Comparison of ENCODE assay signal across 28 cellular contexts in the genomic region with DNA sequence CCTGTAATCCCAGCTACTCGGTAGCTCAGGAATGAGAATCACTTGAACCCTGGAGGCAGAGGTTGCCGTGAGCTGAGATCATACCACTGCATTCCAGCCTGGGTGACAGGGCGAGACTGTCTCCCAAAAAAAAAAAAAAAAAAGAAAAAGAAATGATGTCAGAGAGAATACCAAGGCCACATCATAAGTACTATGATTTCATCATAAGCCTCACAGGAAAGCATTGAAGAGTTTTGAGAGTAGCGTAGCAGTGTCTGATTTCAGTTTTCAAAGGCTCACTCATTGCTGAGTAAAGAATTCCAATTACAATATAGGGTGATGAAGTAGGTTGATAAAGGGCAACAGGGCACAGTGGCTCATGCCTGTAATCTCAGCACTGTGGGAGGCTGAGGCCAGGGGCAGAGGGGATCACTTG.
DNase-seq lines count a peak whose midpoint lies in the region; ATAC-seq and TF ChIP-seq lines count a peak whose summit lies in the region.
"Had no signal": no experiment of that assay in that cellular context is flagged by ENCODE, and none has a peak within 500 bp of the region (broad histone marks: within the 10 kb centered on the region; RNA-seq: fewer than 3 reads in every experiment).

No MANE protein-coding gene starts in this region.

- H3K9me3 ChIP-seq in psoas muscle: no peaks in the 10 kb centered on the region
- H3K9me3 ChIP-seq: breast epithelium, esophagus squamous epithelium, lower lobe of right lung had no signal

- H3K36me3 Mint-ChIP-seq in activated T-cell treated with anti-CD3 and anti-CD28 coated beads, Interleukin-2, amount 50 U/mL, for 72 hours (ENCODE audit: insufficient read depth in 2 of 2): peaks cover 10 to 22% of the 10 kb centered on the region in 2 donors
- H3K36me3 Mint-ChIP-seq in activated T-cell treated with anti-CD3 and anti-CD28 coated beads, Interleukin-2, amount 50 U/mL, for 24 hours (ENCODE audit: low read depth): peaks cover 62% of the 10 kb centered on the region
- H3K36me3 Mint-ChIP-seq in activated naive CD4-positive, alpha-beta T cell treated with anti-CD3 and anti-CD28 coated beads, Interleukin-2, amount 10 ng/mL, durations not matched to agents 7 days and 5 days: peaks cover 36% of the 10 kb centered on the region

- intact Hi-C loops in psoas muscle (cut with DNase I): no loop called here

- H3K4me1 Mint-ChIP-seq in activated T-cell treated with anti-CD3 and anti-CD28 coated beads, Interleukin-2, amount 50 U/mL, for 72 hours (ENCODE audit: low read depth): peaks cover 9% of the 10 kb centered on the region
- H3K4me1 Mint-ChIP-seq in activated T-cell treated with anti-CD3 and anti-CD28 coated beads, Interleukin-2, amount 50 U/mL, for 24 hours (ENCODE audit: low read depth): peaks cover 20% of the 10 kb centered on the region
- peaks cover 3% of the 10 kb centered on the region for H3K4me1 Mint-ChIP-seq in activated naive CD4-positive, alpha-beta T cell treated with anti-CD3 and anti-CD28 coated beads, Interleukin-2, amount 10 ng/mL, durations not matched to agents 7 days and 5 days

- ATAC-seq in activated T-cell treated with anti-CD3 and anti-CD28 coated beads, Interleukin-2, amount 50 U/mL, for 72 hours (replicated peaks in 1 of 2): peak in 1 of 2 donors; percentile 35
- ATAC-seq in psoas muscle (peak in 3 of 4 donors; percentile 25 to 57 (median 37)), GM21367 (IDR thresholded peaks at IDR 0.05; ENCODE audit: unreplicated experiment) (no peak)
- ATAC-seq: lower lobe of right lung, sciatic nerve, SK-N-SH treated with all-trans-retinoic acid at 6 μM for 48 hours had no signal

- no peaks in the 10 kb centered on the region for H3K4me1 ChIP-seq in psoas muscle
- H3K4me1 ChIP-seq: breast epithelium had no signal

- H3K4me3 Mint-ChIP-seq in activated T-cell treated with anti-CD3 and anti-CD28 coated beads, Interleukin-2, amount 50 U/mL, for 72 hours: no peak overlapping the region
- no peak overlapping the region for H3K4me3 Mint-ChIP-seq in activated T-cell treated with anti-CD3 and anti-CD28 coated beads, Interleukin-2, amount 50 U/mL, for 24 hours
- no peak overlapping the region for H3K4me3 Mint-ChIP-seq in activated naive CD4-positive, alpha-beta T cell treated with anti-CD3 and anti-CD28 coated beads, Interleukin-2, amount 10 ng/mL, durations not matched to agents 7 days and 5 days
- H3K4me3 Mint-ChIP-seq: activated CD4-positive, alpha-beta memory T cell treated with anti-CD3 and anti-CD28 coated beads, Interleukin-2, amount 10 ng/mL, durations not matched to agents 7 days and 5 days; B cell; CD8-positive, alpha-beta memory T cell; endodermal cell; neural progenitor cell had no signal

- peaks cover 0 to 29% of the 10 kb centered on the region in 2 donors for H3K36me3 ChIP-seq in psoas muscle (ENCODE audit: insufficient read depth in 1 of 2, low read depth in 1 of 2)
- H3K36me3 ChIP-seq: breast epithelium had no signal

- H3K27me3 Mint-ChIP-seq in activated T-cell treated with anti-CD3 and anti-CD28 coated beads, Interleukin-2, amount 50 U/mL, for 72 hours (ENCODE audit: low read depth): no peaks in the 10 kb centered on the region
- no peaks in the 10 kb centered on the region for H3K27me3 Mint-ChIP-seq in activated T-cell treated with anti-CD3 and anti-CD28 coated beads, Interleukin-2, amount 50 U/mL, for 24 hours
- no peaks in the 10 kb centered on the region for H3K27me3 Mint-ChIP-seq in activated naive CD4-positive, alpha-beta T cell treated with anti-CD3 and anti-CD28 coated beads, Interleukin-2, amount 10 ng/mL, durations not matched to agents 7 days and 5 days
- H3K27me3 Mint-ChIP-seq: activated CD4-positive, alpha-beta memory T cell treated with anti-CD3 and anti-CD28 coated beads, Interleukin-2, amount 10 ng/mL, durations not matched to agents 7 days and 5 days; B cell; CD8-positive, alpha-beta memory T cell had no signal

- H3K27ac ChIP-seq in psoas muscle (no peak overlapping the region), substantia nigra (ENCODE audit: low read depth, low read length, poor library complexity, severe bottlenecking) (no peak overlapping the region)
- H3K27ac ChIP-seq: breast epithelium, esophagus squamous epithelium, HL-60, lower lobe of right lung, neural progenitor cell, transverse colon had no signal

- no peaks in the 10 kb centered on the region for H3K27me3 ChIP-seq in psoas muscle (ENCODE audit: insufficient read depth in 3 of 3, low read length in 2 of 3)
- H3K27me3 ChIP-seq: breast epithelium, esophagus squamous epithelium, neural progenitor cell, transverse colon had no signal

- H3K9me3 Mint-ChIP-seq in activated T-cell treated with anti-CD3 and anti-CD28 coated beads, Interleukin-2, amount 50 U/mL, for 72 hours: peaks cover 3 to 8% of the 10 kb centered on the region in 2 donors
- H3K9me3 Mint-ChIP-seq in activated T-cell treated with anti-CD3 and anti-CD28 coated beads, Interleukin-2, amount 50 U/mL, for 24 hours: peaks cover 9% of the 10 kb centered on the region
- H3K9me3 Mint-ChIP-seq in activated naive CD4-positive, alpha-beta T cell treated with anti-CD3 and anti-CD28 coated beads, Interleukin-2, amount 10 ng/mL, durations not matched to agents 7 days and 5 days: peaks cover 10% of the 10 kb centered on the region
- H3K9me3 Mint-ChIP-seq: CD8-positive, alpha-beta memory T cell; endodermal cell had no signal

- CTCF ChIA-PET in activated naive CD4-positive, alpha-beta T cell treated with anti-CD3 and anti-CD28 coated beads, Interleukin-2, amount 10 ng/mL, durations not matched to agents 7 days and 5 days (lab: Charles Lee): no interaction called here

- peak overlapping the region; percentile 80 for H3K27ac Mint-ChIP-seq in activated T-cell treated with anti-CD3 and anti-CD28 coated beads, Interleukin-2, amount 50 U/mL, for 72 hours
- no peak overlapping the region for H3K27ac Mint-ChIP-seq in activated T-cell treated with anti-CD3 and anti-CD28 coated beads, Interleukin-2, amount 50 U/mL, for 24 hours
- no peak overlapping the region for H3K27ac Mint-ChIP-seq in activated naive CD4-positive, alpha-beta T cell treated with anti-CD3 and anti-CD28 coated beads, Interleukin-2, amount 10 ng/mL, durations not matched to agents 7 days and 5 days
- H3K27ac Mint-ChIP-seq: activated CD4-positive, alpha-beta memory T cell treated with anti-CD3 and anti-CD28 coated beads, Interleukin-2, amount 10 ng/mL, durations not matched to agents 7 days and 5 days; B cell; CD8-positive, alpha-beta memory T cell; endodermal cell; neural progenitor cell had no signal

- WGBS in psoas muscle, 3 donors: 92 to 94% (median 94%) methylated on average over 4 of the region's 4 CpGs

- DNase-seq in activated T-cell treated with anti-CD3 and anti-CD28 coated beads, Interleukin-2, amount 50 U/mL, for 72 hours: no peak
- no peak for DNase-seq in activated T-cell treated with anti-CD3 and anti-CD28 coated beads, Interleukin-2, amount 50 U/mL, for 24 hours
- DNase-seq in RKO (ENCODE audit: low spot score): peak; percentile 54
- peak; percentile 16 for DNase-seq in fibroblast of gingiva (ENCODE audit: low read depth)
- no peak for DNase-seq in psoas muscle
- no peak for DNase-seq in activated naive CD4-positive, alpha-beta T cell treated with anti-CD3 and anti-CD28 coated beads, Interleukin-2, amount 10 ng/mL, durations not matched to agents 7 days and 5 days
- DNase-seq in substantia nigra (lab: John Stamatoyannopoulos, UW): no peak
- DNase-seq: activated CD4-positive, alpha-beta memory T cell treated with anti-CD3 and anti-CD28 coated beads, Interleukin-2, amount 10 ng/mL, durations not matched to agents 7 days and 5 days; activated CD4-positive, CD25-positive, alpha-beta regulatory T cell; activated effector memory CD4-positive, alpha-beta T cell treated with anti-CD3 and anti-CD28 coated beads, Interleukin-2, amount 50 U/mL, for 16 hours; CD8-positive, alpha-beta memory T cell; cortex of kidney; DMS153; endodermal cell; esophagus squamous epithelium; kidney; lower lobe of right lung; NCI-H1694 treated with DMSO at 0.1 percent for 48 hours; NCI-H69; posterior cingulate gyrus; transverse colon had no signal

- TF ChIP-seq CTCF in psoas muscle (IDR thresholded peaks at IDR 0.05): no peak

- no peak overlapping the region for H3K4me3 ChIP-seq in psoas muscle
- H3K4me3 ChIP-seq: breast epithelium, esophagus squamous epithelium, lower lobe of right lung, neural progenitor cell, transverse colon had no signal

Comparison
In these comparisons a context has a peak if more than half of its experiments do, and no peak if none do; other contexts are left out.
1. DNase-seq: peak in RKO (single experiment) and fibroblast of gingiva (single experiment); none in activated T-cell treated with anti-CD3 and anti-CD28 coated beads, Interleukin-2, amount 50 U/mL, for 72 hours (0 of 2), activated T-cell treated with anti-CD3 and anti-CD28 coated beads, Interleukin-2, amount 50 U/mL, for 24 hours (single experiment), psoas muscle (0 of 2), activated naive CD4-positive, alpha-beta T cell treated with anti-CD3 and anti-CD28 coated beads, Interleukin-2, amount 10 ng/mL, durations not matched to agents 7 days and 5 days (single experiment) and substantia nigra (0 of 49).